Comparison of ENCODE assay signal across 36 cellular contexts in genomic region chr12:42356344-42356743, GRCh38.
"Had no signal": no experiment of that assay in that cellular context is flagged by ENCODE, and none has a peak within 500 bp of the region (broad histone marks: within the 10 kb centered on the region; RNA-seq: fewer than 3 reads in every experiment).

No MANE protein-coding gene starts in this region.

- ATAC-seq: activated T-cell treated with anti-CD3 and anti-CD28 coated beads, Interleukin-2, amount 50 U/mL, for 4 hours; PC-3 had no signal

- DNase-seq: activated B cell treated with CpG ODN at 0.5 μM for 24 hours; activated CD4-positive, alpha-beta memory T cell treated with anti-CD3 and anti-CD28 coated beads for 36 hours; activated CD4-positive, alpha-beta T cell treated with anti-CD3 and anti-CD28 coated beads for 4 hours; activated CD4-positive, alpha-beta T cell treated with anti-CD3 and anti-CD28 coated beads, Interleukin-2, amount 50 U/mL, for 1 hour; activated CD4-positive, CD25-positive, alpha-beta regulatory T cell treated with anti-CD3 and anti-CD28 coated beads, Interleukin-2, amount 50 U/mL, for 72 hours; activated CD8-positive, alpha-beta memory T cell treated with anti-CD3 and anti-CD28 coated beads, Interleukin-2, amount 50 U/mL, for 4 hours; activated gamma-delta T cell treated with Interleukin-2 at 50 U/mL for 16 hours; activated naive CD4-positive, alpha-beta T cell treated with anti-CD3 and anti-CD28 coated beads, Interleukin-2, amount 10 ng/mL, durations not matched to agents 7 days and 5 days; activated naive CD8-positive, alpha-beta T cell treated with anti-CD3 and anti-CD28 coated beads for 36 hours; activated T-cell treated with anti-CD3 and anti-CD28 coated beads for 4 hours; activated T-cell treated with anti-CD3 and anti-CD28 coated beads, Interleukin-2, amount 50 U/mL, for 4 hours; amniotic stem cell; aorta; brain microvascular endothelial cell; Kasumi-1; KG1; MG63; MV-4-11; NCI-H1092; NCI-H1436 treated with DMSO at 0.1 percent for 48 hours; NCI-H1694 treated with DMSO at 0.1 percent for 48 hours; NCI-H2029 treated with DMSO at 0.1 percent for 48 hours; NCI-H2107; NCI-H2171; NCI-H510A; NCI-H526; NCI-H748 treated with DMSO at 0.1 percent for 48 hours; NK-92 treated with Interleukin-12 subunit alpha and Interleukin-12 subunit beta, amount 100 ng/mL, for 24 hours; PC-3; Peyer's patch; RPMI8226; SW 1271; T-helper 1 cell; T-helper 2 cell; T-helper 9 cell had no signal

- H3K4me3 ChIP-seq: MG63, Peyer's patch had no signal

- H3K4me1 ChIP-seq: Peyer's patch had no signal

- H3K27me3 ChIP-seq: brain microvascular endothelial cell, MG63, Peyer's patch had no signal

- H3K9me3 ChIP-seq: MG63, Peyer's patch had no signal

- H3K27ac ChIP-seq: brain microvascular endothelial cell, Peyer's patch, VCaP had no signal
